In genomic region chr15:93170320-93170719, GRCh38 we compare ENCODE assay signal across 23 cellular contexts.
DNase-seq lines count a peak whose midpoint lies in the region; ATAC-seq, FAIRE-seq and TF ChIP-seq lines count a peak whose summit lies in the region.
"Had no signal": no experiment of that assay in that cellular context is flagged by ENCODE, and none has a peak within 500 bp of the region (broad histone marks: within the 10 kb centered on the region; RNA-seq: fewer than 3 reads in every experiment).

No MANE protein-coding gene starts in this region.

- H3K4me3 Mint-ChIP-seq in CD14-positive monocyte = no peak overlapping the region
- H3K4me3 Mint-ChIP-seq: CD4-positive, alpha-beta memory T cell; HFFc6 had no signal

- H3K4me1 Mint-ChIP-seq in CD14-positive monocyte = peaks cover 3% of the 10 kb centered on the region

- peaks cover 0 to 2% of the 10 kb centered on the region in 2 donors for H3K36me3 Mint-ChIP-seq in CD14-positive monocyte

- TF ChIP-seq RAD21 in A549 (conservative IDR thresholded peaks at IDR 0.05 in 1 of 2, IDR thresholded peaks at IDR 0.05 in 1 of 2) = no peak

- TF ChIP-seq CTCF in A549 (IDR thresholded peaks at IDR 0.05) (no peak), CD14-positive monocyte (IDR thresholded peaks at IDR 0.05) (no peak)

- CTCF ChIA-PET in A549 (lab: Yijun Ruan, JAX) = interaction anchor here (0.6 kb wide), 1 partner anchor 902 kb away, joined by 3 read pairs; no protein-coding TSS in a partner anchor

- no peak overlapping the region for H3K4me3 ChIP-seq in A549
- H3K4me3 ChIP-seq: BLaER1 treated with 17β-estradiol and CSF1 and Interleukin-3, amounts not matched to agents 10 nM and 100 nM; GM12878; HAP-1 had no signal

- H3K9me3 ChIP-seq in A549 = peaks cover 12% of the 10 kb centered on the region; the same call in 2 of the 3 replicates
- H3K9me3 ChIP-seq: BE2C, Caco-2, HAP-1 had no signal

- ATAC-seq in A549 (no peak), HG02981 (IDR thresholded peaks at IDR 0.05; ENCODE audit: unreplicated experiment) (no peak)
- ATAC-seq: GM12878 had no signal

- H3K4me2 ChIP-seq in A549 = no peak overlapping the region
- H3K4me2 ChIP-seq: BLaER1 treated with 17β-estradiol and CSF1 and Interleukin-3, amounts not matched to agents 10 nM and 100 nM had no signal

- WGBS in A549 (ENCODE audit: missing lambda C conversion rate) = 8% methylated on average over 6 of the region's 6 CpGs

- FAIRE-seq in A549 (lab: Jason Lieb, UNC) = peak; percentile 13
- FAIRE-seq: A204.1, GM12878, GM19239, H54 had no signal

- DNase-seq in A549 (ENCODE audit: low read depth in 1 of 2, low spot score in 1 of 2) (no peak), left kidney (ENCODE audit: low read depth, low spot score) (peak; percentile 78), CD14-positive monocyte (ENCODE audit: low spot score) (no peak)
- no peak for DNase-seq in activated T-cell treated with anti-CD3 and anti-CD28 coated beads, Interleukin-2, amount 50 U/mL, for 1 hour
- DNase-seq: ACHN; AML-193; BE2C; Caco-2; CD4-positive, alpha-beta memory T cell; DMS153; DND-41; GDM1; GOT3; HFFc6 had no signal

- peaks cover 7 to 18% (median 13%) of the 10 kb centered on the region in 7 donors for H3K9me3 Mint-ChIP-seq in CD14-positive monocyte

- no peak overlapping the region for H3K27ac ChIP-seq in A549
- H3K27ac ChIP-seq: 22Rv1; BLaER1 treated with 17β-estradiol and CSF1 and Interleukin-3, amounts not matched to agents 10 nM and 100 nM had no signal

- POLR2A ChIA-PET in A549 (lab: Yijun Ruan, JAX) = no interaction called here

- H3K27me3 Mint-ChIP-seq in CD14-positive monocyte (ENCODE audit: low read depth in 3 of 3) = peaks cover 9 to 25% (median 9%) of the 10 kb centered on the region in 3 donors

- H3K4me1 ChIP-seq in A549 = no peaks in the 10 kb centered on the region
- H3K4me1 ChIP-seq: BE2C, Caco-2, HAP-1 had no signal

- TF ChIP-seq EP300 in A549 (IDR thresholded peaks at IDR 0.05) = no peak

- intact Hi-C loops in CD14-positive monocyte (cut with micrococcal nuclease) = loop anchor here in 1 of 2 donors (10.0 kb wide), 1 partner anchor 64 kb away; no protein-coding TSS in a partner anchor

- no peak overlapping the region for H3K27ac Mint-ChIP-seq in CD14-positive monocyte
- H3K27ac Mint-ChIP-seq: CD4-positive, alpha-beta memory T cell; HFFc6 had no signal

- TF ChIP-seq POLR2A in A549 (IDR thresholded peaks at IDR 0.05; ENCODE audit: low read length) = no peak

TF ChIP-seq in A549, 52 proteins besides CTCF, POLR2A, EP300 and RAD21:
- TF ChIP-seq FOSB (CRISPR knock-in tag; IDR thresholded peaks at IDR 0.05) = no peak
- TF ChIP-seq CBX2 (IDR thresholded peaks at IDR 0.05; ENCODE audit: borderline replicate concordance, low read depth) = no peak
TF ChIP-seq in A549: peak in this region for 0.

TF ChIP-seq in PFSK-1, 5 proteins besides CTCF, POLR2A, EP300 and RAD21:
- TF ChIP-seq FOXP2 (optimal IDR thresholded peaks at IDR 0.05; ENCODE audit: borderline replicate concordance, extremely low read depth, extremely low read length, insufficient read depth) (no peak), SIN3A (IDR thresholded peaks at IDR 0.05; ENCODE audit: borderline replicate concordance, insufficient read depth, low read length) (no peak), POLR2AphosphoS5 (IDR thresholded peaks at IDR 0.05; ENCODE audit: low read depth, low read length) (no peak)
- TF ChIP-seq, protein P1, sequence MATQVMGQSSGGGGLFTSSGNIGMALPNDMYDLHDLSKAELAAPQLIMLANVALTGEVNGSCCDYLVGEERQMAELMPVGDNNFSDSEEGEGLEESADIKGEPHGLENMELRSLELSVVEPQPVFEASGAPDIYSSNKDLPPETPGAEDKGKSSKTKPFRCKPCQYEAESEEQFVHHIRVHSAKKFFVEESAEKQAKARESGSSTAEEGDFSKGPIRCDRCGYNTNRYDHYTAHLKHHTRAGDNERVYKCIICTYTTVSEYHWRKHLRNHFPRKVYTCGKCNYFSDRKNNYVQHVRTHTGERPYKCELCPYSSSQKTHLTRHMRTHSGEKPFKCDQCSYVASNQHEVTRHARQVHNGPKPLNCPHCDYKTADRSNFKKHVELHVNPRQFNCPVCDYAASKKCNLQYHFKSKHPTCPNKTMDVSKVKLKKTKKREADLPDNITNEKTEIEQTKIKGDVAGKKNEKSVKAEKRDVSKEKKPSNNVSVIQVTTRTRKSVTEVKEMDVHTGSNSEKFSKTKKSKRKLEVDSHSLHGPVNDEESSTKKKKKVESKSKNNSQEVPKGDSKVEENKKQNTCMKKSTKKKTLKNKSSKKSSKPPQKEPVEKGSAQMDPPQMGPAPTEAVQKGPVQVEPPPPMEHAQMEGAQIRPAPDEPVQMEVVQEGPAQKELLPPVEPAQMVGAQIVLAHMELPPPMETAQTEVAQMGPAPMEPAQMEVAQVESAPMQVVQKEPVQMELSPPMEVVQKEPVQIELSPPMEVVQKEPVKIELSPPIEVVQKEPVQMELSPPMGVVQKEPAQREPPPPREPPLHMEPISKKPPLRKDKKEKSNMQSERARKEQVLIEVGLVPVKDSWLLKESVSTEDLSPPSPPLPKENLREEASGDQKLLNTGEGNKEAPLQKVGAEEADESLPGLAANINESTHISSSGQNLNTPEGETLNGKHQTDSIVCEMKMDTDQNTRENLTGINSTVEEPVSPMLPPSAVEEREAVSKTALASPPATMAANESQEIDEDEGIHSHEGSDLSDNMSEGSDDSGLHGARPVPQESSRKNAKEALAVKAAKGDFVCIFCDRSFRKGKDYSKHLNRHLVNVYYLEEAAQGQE (IDR thresholded peaks at IDR 0.05; ENCODE audit: insufficient read depth in 1 of 2, low read depth in 2 of 2, low read length in 2 of 2) = peak; percentile 51 to 73; a peak in 3 of 4 replicates
